8 cellular contexts compared by ENCODE assay signal in genomic region chr12:1474059-1474537, GRCh38.
DNase-seq lines count a peak whose midpoint lies in the region; ATAC-seq and TF ChIP-seq lines count a peak whose summit lies in the region.

No MANE protein-coding gene starts in this region.

- peak overlapping the region in 3 of 4 donors; percentile 11 to 65 (median 55) for H3K27ac ChIP-seq in esophagus squamous epithelium
- H3K27ac ChIP-seq in prostate gland: peak overlapping the region in 1 of 2 donors; percentile 41

- no peak for TF ChIP-seq CTCF in esophagus squamous epithelium (IDR thresholded peaks at IDR 0.05)
- no peak for TF ChIP-seq CTCF in prostate gland (IDR thresholded peaks at IDR 0.05)

- no peaks in the 10 kb centered on the region for H3K4me1 Mint-ChIP-seq in activated CD4-positive, alpha-beta T cell treated with anti-CD3 and anti-CD28 coated beads, Interleukin-2, amount 10 ng/mL, durations not matched to agents 7 days and 5 days
- H3K4me1 Mint-ChIP-seq in stimulated activated naive B cell treated with anti-CD40 and anti-IgM and Interleukin-4, amounts not matched to agents 10 μg/mL and 1 μg/mL and 100 μg/mL, for 72 hours: peaks cover 6 to 10% of the 10 kb centered on the region in 2 donors

- H3K36me3 Mint-ChIP-seq in activated CD4-positive, alpha-beta T cell treated with anti-CD3 and anti-CD28 coated beads, Interleukin-2, amount 10 ng/mL, durations not matched to agents 7 days and 5 days (ENCODE audit: low read depth): peaks cover 2% of the 10 kb centered on the region
- H3K36me3 Mint-ChIP-seq in stimulated activated naive B cell treated with anti-CD40 and anti-IgM and Interleukin-4, amounts not matched to agents 10 μg/mL and 1 μg/mL and 100 μg/mL, for 72 hours: peaks cover 2 to 12% of the 10 kb centered on the region in 2 donors

- H3K27ac Mint-ChIP-seq in activated CD4-positive, alpha-beta T cell treated with anti-CD3 and anti-CD28 coated beads, Interleukin-2, amount 10 ng/mL, durations not matched to agents 7 days and 5 days: no peak overlapping the region
- no peak overlapping the region for H3K27ac Mint-ChIP-seq in stimulated activated naive B cell treated with anti-CD40 and anti-IgM and Interleukin-4, amounts not matched to agents 10 μg/mL and 1 μg/mL and 100 μg/mL, for 72 hours

- no peak overlapping the region for H3K4me3 Mint-ChIP-seq in activated CD4-positive, alpha-beta T cell treated with anti-CD3 and anti-CD28 coated beads, Interleukin-2, amount 10 ng/mL, durations not matched to agents 7 days and 5 days
- no peak overlapping the region for H3K4me3 Mint-ChIP-seq in stimulated activated naive B cell treated with anti-CD40 and anti-IgM and Interleukin-4, amounts not matched to agents 10 μg/mL and 1 μg/mL and 100 μg/mL, for 72 hours

- 30 to 39% methylated on average over 5 of the region's 5 CpGs for WGBS in esophagus squamous epithelium, 2 donors
- WGBS in prostate gland: 18% methylated on average over 5 of the region's 5 CpGs

- TF ChIP-seq POLR2A in esophagus squamous epithelium (IDR thresholded peaks at IDR 0.05): no peak
- TF ChIP-seq POLR2A in prostate gland (IDR thresholded peaks at IDR 0.05): no peak

- H3K4me3 ChIP-seq in esophagus squamous epithelium (no peak overlapping the region), prostate gland (no peak overlapping the region)

- H3K4me1 ChIP-seq in esophagus squamous epithelium: peaks cover 0 to 41% (median 11%) of the 10 kb centered on the region in 3 donors
- H3K4me1 ChIP-seq in prostate gland (replicated peaks): no peaks in the 10 kb centered on the region

- CTCF ChIA-PET in activated CD4-positive, alpha-beta T cell treated with anti-CD3 and anti-CD28 coated beads, Interleukin-2, amount 10 ng/mL, durations not matched to agents 7 days and 5 days (lab: Charles Lee): interaction anchor here (0.5 to 2.2 kb wide), 4 partner anchors 11 to 620 kb away, joined by 3 to 9 read pairs (median 4); no protein-coding TSS in a partner anchor

- POLR2A ChIA-PET in activated CD4-positive, alpha-beta T cell treated with anti-CD3 and anti-CD28 coated beads, Interleukin-2, amount 10 ng/mL, durations not matched to agents 7 days and 5 days (lab: Charles Lee): no interaction called here

- no peaks in the 10 kb centered on the region for H3K27me3 Mint-ChIP-seq in activated CD4-positive, alpha-beta T cell treated with anti-CD3 and anti-CD28 coated beads, Interleukin-2, amount 10 ng/mL, durations not matched to agents 7 days and 5 days
- no peaks in the 10 kb centered on the region for H3K27me3 Mint-ChIP-seq in stimulated activated naive B cell treated with anti-CD40 and anti-IgM and Interleukin-4, amounts not matched to agents 10 μg/mL and 1 μg/mL and 100 μg/mL, for 72 hours

- H3K27me3 ChIP-seq in esophagus squamous epithelium (no peaks in the 10 kb centered on the region), prostate gland (replicated peaks; ENCODE audit: insufficient read depth) (no peaks in the 10 kb centered on the region)

- H3K36me3 ChIP-seq in esophagus squamous epithelium (no peaks in the 10 kb centered on the region), prostate gland (no peaks in the 10 kb centered on the region)

- H3K9me3 ChIP-seq in esophagus squamous epithelium (no peaks in the 10 kb centered on the region), prostate gland (no peaks in the 10 kb centered on the region)

- intact Hi-C loops in esophagus squamous epithelium (cut with DNase I) (no loop called here), prostate gland (cut with DNase I) (no loop called here)

- peak; percentile 20 to 32 for DNase-seq in activated CD4-positive, alpha-beta T cell treated with anti-CD3 and anti-CD28 coated beads, Interleukin-2, amount 50 U/mL, for 48 hours
- no peak for DNase-seq in activated CD4-positive, alpha-beta T cell treated with anti-CD3 and anti-CD28 coated beads, Interleukin-2, amount 10 ng/mL, durations not matched to agents 7 days and 5 days
- peak; percentile 99 for DNase-seq in RPMI7951 (ENCODE audit: low read depth)
- no peak for DNase-seq in esophagus squamous epithelium (lab: John Stamatoyannopoulos, UW)
- DNase-seq in stimulated activated naive B cell treated with anti-CD40 and anti-IgM and Interleukin-4, amounts not matched to agents 10 μg/mL and 1 μg/mL and 100 μg/mL, for 72 hours: no peak
- DNase-seq in prostate gland (ENCODE audit: low spot score): no peak
- DNase-seq in DMS114 treated with DMSO at 0.1 percent for 48 hours (lab: John Stamatoyannopoulos, UW; ENCODE audit: unreplicated experiment): no peak
- DNase-seq in NCI-H1694 treated with DMSO at 0.1 percent for 48 hours (lab: John Stamatoyannopoulos, UW): no peak

- peak; percentile 21 to 48 for ATAC-seq in stimulated activated naive B cell treated with anti-CD40 and anti-IgM and Interleukin-4, amounts not matched to agents 10 μg/mL and 1 μg/mL and 100 μg/mL, for 72 hours (replicated peaks)

- H3K9me3 Mint-ChIP-seq in activated CD4-positive, alpha-beta T cell treated with anti-CD3 and anti-CD28 coated beads, Interleukin-2, amount 10 ng/mL, durations not matched to agents 7 days and 5 days: no peaks in the 10 kb centered on the region
- no peaks in the 10 kb centered on the region for H3K9me3 Mint-ChIP-seq in stimulated activated naive B cell treated with anti-CD40 and anti-IgM and Interleukin-4, amounts not matched to agents 10 μg/mL and 1 μg/mL and 100 μg/mL, for 72 hours

Comparison
In these comparisons a context has a peak if more than half of its experiments do, and no peak if none do; other contexts are left out.
1. DNase-seq: peak in activated CD4-positive, alpha-beta T cell treated with anti-CD3 and anti-CD28 coated beads, Interleukin-2, amount 50 U/mL, for 48 hours (2 of 2) and RPMI7951 (single experiment); none in activated CD4-positive, alpha-beta T cell treated with anti-CD3 and anti-CD28 coated beads, Interleukin-2, amount 10 ng/mL, durations not matched to agents 7 days and 5 days (single experiment), esophagus squamous epithelium (single experiment), stimulated activated naive B cell treated with anti-CD40 and anti-IgM and Interleukin-4, amounts not matched to agents 10 μg/mL and 1 μg/mL and 100 μg/mL, for 72 hours (single experiment), prostate gland (single experiment), DMS114 treated with DMSO at 0.1 percent for 48 hours (single experiment) and NCI-H1694 treated with DMSO at 0.1 percent for 48 hours (single experiment).